8 cellular contexts compared by ENCODE assay signal in the genomic region with DNA sequence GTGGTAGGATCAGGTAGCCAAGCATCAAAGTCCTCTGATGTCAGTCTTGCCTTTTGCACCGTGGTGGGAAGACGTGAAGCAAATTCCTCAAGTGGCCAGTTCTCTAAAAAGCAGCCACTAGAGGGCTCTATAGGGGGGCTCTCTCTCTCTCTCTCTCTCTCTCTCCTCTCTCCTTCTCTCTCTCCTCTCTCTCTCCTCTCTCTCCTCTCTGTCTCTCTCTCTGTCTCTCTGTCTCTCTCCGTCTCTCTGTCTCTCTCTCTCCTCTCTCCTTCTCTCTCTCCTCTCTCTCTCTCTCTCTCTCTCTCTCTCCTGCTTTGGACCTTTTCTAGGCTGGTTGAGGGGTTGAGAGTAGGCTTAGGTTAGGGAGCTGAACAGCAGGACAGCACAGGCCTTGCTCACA. TPM values are rescaled to one million over a fixed set of nuclear protein-coding genes. Genes with fewer than 3 reads are reported as not detected.
A peak's percentile ranks its signal among the peaks of the same experiment; 100 is the strongest.
DNase-seq lines count a peak whose midpoint lies in the region; ATAC-seq and TF ChIP-seq lines count a peak whose summit lies in the region.

No MANE protein-coding gene starts in this region.

- CTCF ChIA-PET in activated CD8-positive, alpha-beta memory T cell treated with anti-CD3 and anti-CD28 coated beads, Interleukin-2, amount 10 ng/mL, durations not matched to agents 7 days and 5 days (lab: Charles Lee): interaction anchor here (0.7 to 1.2 kb wide), 2 partner anchors 15 to 25 kb away, joined by 3 to 4 read pairs; no protein-coding TSS in a partner anchor

- H3K27ac ChIP-seq in adrenal gland (peak overlapping the region in 1 of 5 donors; percentile 33), right lobe of liver (no peak overlapping the region)

- peaks cover 38% of the 10 kb centered on the region for H3K27me3 Mint-ChIP-seq in activated CD8-positive, alpha-beta memory T cell treated with anti-CD3 and anti-CD28 coated beads, Interleukin-2, amount 10 ng/mL, durations not matched to agents 7 days and 5 days

- TF ChIP-seq CTCF in adrenal gland (IDR thresholded peaks at IDR 0.05): peak in 5 of 6 experiments; percentile 12 to 58 (median 37)
- peak in 3 of 4 donors; percentile 15 to 36 (median 31) for TF ChIP-seq CTCF in right lobe of liver (IDR thresholded peaks at IDR 0.05)

- in situ Hi-C loops in Caki2 (cut with HindIII; ENCODE audit: low pct_unique_long_range_greater_than_20kb, low sequenced_read_pairs): no loop called here

- H3K27ac Mint-ChIP-seq in activated CD8-positive, alpha-beta memory T cell treated with anti-CD3 and anti-CD28 coated beads, Interleukin-2, amount 10 ng/mL, durations not matched to agents 7 days and 5 days: no peak overlapping the region

- H3K9me3 ChIP-seq in adrenal gland (replicated peaks in 1 of 3) (no peaks in the 10 kb centered on the region), right lobe of liver (no peaks in the 10 kb centered on the region)

- TF ChIP-seq POLR2A in adrenal gland (IDR thresholded peaks at IDR 0.05) (no peak), right lobe of liver (IDR thresholded peaks at IDR 0.05) (no peak)

- DNase-seq in Caki2 (ENCODE audit: low read depth): peak; percentile 33
- DNase-seq in HT-29 (ENCODE audit: low spot score): peak; percentile 41
- DNase-seq in adrenal gland: no peak
- DNase-seq in right lobe of liver: no peak
- no peak for DNase-seq in central memory CD4-positive, alpha-beta T cell
- DNase-seq in activated CD8-positive, alpha-beta memory T cell treated with anti-CD3 and anti-CD28 coated beads, Interleukin-2, amount 10 ng/mL, durations not matched to agents 7 days and 5 days: no peak
- no peak for DNase-seq in stimulated activated CD4-positive, alpha-beta T cell treated with anti-CD3 and anti-CD28 coated beads, Interleukin-1b, Interleukin-23, amount 100 ng/mL, for 48 hours

- H3K4me1 Mint-ChIP-seq in activated CD8-positive, alpha-beta memory T cell treated with anti-CD3 and anti-CD28 coated beads, Interleukin-2, amount 10 ng/mL, durations not matched to agents 7 days and 5 days: peaks cover 22% of the 10 kb centered on the region

- 31 to 47% (median 41%) methylated on average over 2 to 3 of the region's 3 CpGs for WGBS in adrenal gland, 4 donors
- 19% methylated on average over 2 of the region's 3 CpGs for WGBS in right lobe of liver (ENCODE audit: insufficient coverage, low coverage, low lambda C conversion rate, missing lambda C conversion rate)

- intact Hi-C loops in adrenal gland (cut with DNase I): loop anchor here in 1 of 2 donors (5.0 kb wide), 1 partner anchor 90 kb away; no protein-coding TSS in a partner anchor
- intact Hi-C loops in right lobe of liver (cut with DNase I): no loop called here

- H3K36me3 ChIP-seq in adrenal gland (replicated peaks in 1 of 2) (no peaks in the 10 kb centered on the region), right lobe of liver (no peaks in the 10 kb centered on the region)

- ATAC-seq in right lobe of liver: peak; percentile 16 to 64 (median 50)
- ATAC-seq in HG02588 (IDR thresholded peaks at IDR 0.05; ENCODE audit: unreplicated experiment): no peak
- no peak for ATAC-seq in activated CD8-positive, alpha-beta memory T cell treated with anti-CD3 and anti-CD28 coated beads, Interleukin-2, amount 10 ng/mL, durations not matched to agents 7 days and 5 days

- no peak overlapping the region for H3K4me3 Mint-ChIP-seq in activated CD8-positive, alpha-beta memory T cell treated with anti-CD3 and anti-CD28 coated beads, Interleukin-2, amount 10 ng/mL, durations not matched to agents 7 days and 5 days

- no peaks in the 10 kb centered on the region for H3K36me3 Mint-ChIP-seq in activated CD8-positive, alpha-beta memory T cell treated with anti-CD3 and anti-CD28 coated beads, Interleukin-2, amount 10 ng/mL, durations not matched to agents 7 days and 5 days

- no peak overlapping the region for H3K4me3 ChIP-seq in adrenal gland
- no peak overlapping the region for H3K4me3 ChIP-seq in right lobe of liver

- H3K4me1 ChIP-seq in adrenal gland (replicated peaks in 1 of 2) (peaks cover 0 to 12% of the 10 kb centered on the region in 2 donors), right lobe of liver (no peaks in the 10 kb centered on the region)

- no peaks in the 10 kb centered on the region for H3K27me3 ChIP-seq in adrenal gland
- H3K27me3 ChIP-seq in right lobe of liver: no peaks in the 10 kb centered on the region

- no peaks in the 10 kb centered on the region for H3K9me3 Mint-ChIP-seq in activated CD8-positive, alpha-beta memory T cell treated with anti-CD3 and anti-CD28 coated beads, Interleukin-2, amount 10 ng/mL, durations not matched to agents 7 days and 5 days (ENCODE audit: low read depth)

RNA-seq across cellular contexts. Expression of gene OSMR, which starts 13.9 kb away (rescaled TPM):
- total RNA-seq in Caki2 (2014; rRNA removed; shearing (Covaris generic); ENCODE audit: low replicate concordance): 18.8 and 26.3 TPM in 2 replicates
- total RNA-seq in HT-29 (2014; rRNA removed; shearing (Covaris generic)): not detected in 2 replicates
- total RNA-seq in adrenal gland: 100 to 1,000 TPM in 1 of 8 donors, 10 to 100 TPM in 7; 31.3 to 121 (median 61.9) TPM
- 10 to 100 TPM; 11.9 to 81.9 (median 11.9) TPM for polyA plus RNA-seq in adrenal gland
- total RNA-seq in right lobe of liver: 10 to 100 TPM in 5 of 6 experiments, 1 to 10 TPM in 1; 3.9 to 44.8 (median 12.2) TPM
- total RNA-seq in activated CD8-positive, alpha-beta memory T cell treated with anti-CD3 and anti-CD28 coated beads, Interleukin-2, amount 10 ng/mL, durations not matched to agents 7 days and 5 days: not detected

Comparison
In these comparisons a context has a peak if more than half of its experiments do, and no peak if none do; other contexts are left out.
1. DNase-seq: peak in Caki2 (single experiment) and HT-29 (single experiment); none in adrenal gland (0 of 7), right lobe of liver (0 of 3), central memory CD4-positive, alpha-beta T cell (single experiment), activated CD8-positive, alpha-beta memory T cell treated with anti-CD3 and anti-CD28 coated beads, Interleukin-2, amount 10 ng/mL, durations not matched to agents 7 days and 5 days (single experiment) and stimulated activated CD4-positive, alpha-beta T cell treated with anti-CD3 and anti-CD28 coated beads, Interleukin-1b, Interleukin-23, amount 100 ng/mL, for 48 hours (single experiment).
2. ATAC-seq: peak in right lobe of liver (4 of 4); none in HG02588 (single experiment) and activated CD8-positive, alpha-beta memory T cell treated with anti-CD3 and anti-CD28 coated beads, Interleukin-2, amount 10 ng/mL, durations not matched to agents 7 days and 5 days (single experiment).